25 cellular contexts compared by ENCODE assay signal in the genomic region with DNA sequence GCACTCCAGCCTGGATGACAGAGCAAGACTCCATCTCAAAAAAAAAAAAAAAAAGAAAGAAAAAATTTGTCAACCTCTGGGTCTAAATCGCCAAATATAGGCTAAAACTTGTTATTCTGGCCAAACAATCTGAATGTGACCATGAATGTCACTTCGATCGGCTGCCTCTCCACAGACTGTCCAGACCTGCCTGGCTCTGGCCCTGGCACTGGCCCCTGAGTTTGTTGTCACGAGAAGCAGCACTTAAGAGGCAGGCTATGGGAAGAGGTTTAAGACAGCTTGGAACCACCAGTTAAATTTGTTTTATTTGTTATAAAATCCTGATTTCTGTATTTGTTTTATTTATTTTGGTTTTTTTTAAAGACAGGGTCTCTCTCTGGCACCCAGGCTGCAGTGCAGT. TPM values are rescaled to one million over a fixed set of nuclear protein-coding genes. Genes with fewer than 3 reads are reported as not detected.
A peak's percentile ranks its signal among the peaks of the same experiment; 100 is the strongest.
DNase-seq lines count a peak whose midpoint lies in the region; ATAC-seq, FAIRE-seq and TF ChIP-seq lines count a peak whose summit lies in the region.
"Had no signal": no experiment of that assay in that cellular context is flagged by ENCODE, and none has a peak within 500 bp of the region (broad histone marks: within the 10 kb centered on the region; RNA-seq: fewer than 3 reads in every experiment).

No MANE protein-coding gene starts in this region.

- ATAC-seq in activated CD8-positive, alpha-beta T cell treated with anti-CD3 and anti-CD28 coated beads for 36 hours, result no peak
- ATAC-seq in activated CD8-positive, alpha-beta T cell treated with anti-CD3 and anti-CD28 coated beads, Interleukin-2, amount 10 ng/mL, durations not matched to agents 7 days and 5 days, result no peak
- ATAC-seq in heart right ventricle, result peak in 5 of 8 donors; percentile 39 to 66 (median 62)
- ATAC-seq in Right ventricle myocardium inferior, result no peak
- no peak for ATAC-seq in activated T-helper 17 cell treated with anti-CD3 and anti-CD28 coated beads, Interleukin-2, amount 50 U/mL, for 72 hours (replicated peaks)
- no peak; the same call in 2 of the 3 replicates for ATAC-seq in GM12878
- ATAC-seq in left lung, result no peak

- H3K4me3 ChIP-seq in heart right ventricle (no peak overlapping the region), GM12878 (no peak overlapping the region), left lung (no peak overlapping the region)
- H3K4me3 ChIP-seq: BLaER1 treated with 17β-estradiol and CSF1 and Interleukin-3, amounts not matched to agents 10 nM and 100 nM; MG63 had no signal

- H3K4me3 Mint-ChIP-seq in activated CD8-positive, alpha-beta T cell treated with anti-CD3 and anti-CD28 coated beads for 36 hours, result no peak overlapping the region
- H3K4me3 Mint-ChIP-seq in activated CD8-positive, alpha-beta T cell treated with anti-CD3 and anti-CD28 coated beads, Interleukin-2, amount 10 ng/mL, durations not matched to agents 7 days and 5 days, result no peak overlapping the region
- peak overlapping the region; percentile 64 for H3K4me3 Mint-ChIP-seq in activated T-helper 17 cell treated with anti-CD3 and anti-CD28 coated beads, Interleukin-2, amount 50 U/mL, for 72 hours
- H3K4me3 Mint-ChIP-seq: CD4-positive, alpha-beta T cell had no signal

- no peak for TF ChIP-seq EP300 in GM12878 (IDR thresholded peaks at IDR 0.05; ENCODE audit: borderline replicate concordance in 1 of 2, control insufficient read depth in 1 of 2, low read depth in 2 of 2, low read length in 2 of 2)

- 67 to 69% methylated on average over 4 of the region's 4 CpGs for WGBS in heart right ventricle, 2 donors
- WGBS in GM12878 (ENCODE audit: insufficient coverage, insufficient replicate concordance, low lambda C conversion rate, missing lambda C conversion rate), result 100% methylated on average over 4 of the region's 4 CpGs

- peaks cover 55% of the 10 kb centered on the region for H3K36me3 Mint-ChIP-seq in activated CD8-positive, alpha-beta T cell treated with anti-CD3 and anti-CD28 coated beads for 36 hours (ENCODE audit: low read depth)
- H3K36me3 Mint-ChIP-seq in activated CD8-positive, alpha-beta T cell treated with anti-CD3 and anti-CD28 coated beads, Interleukin-2, amount 10 ng/mL, durations not matched to agents 7 days and 5 days (ENCODE audit: low read depth), result peaks cover 47% of the 10 kb centered on the region
- peaks cover 96% of the 10 kb centered on the region for H3K36me3 Mint-ChIP-seq in activated T-helper 17 cell treated with anti-CD3 and anti-CD28 coated beads, Interleukin-2, amount 50 U/mL, for 72 hours (ENCODE audit: low read depth)

- intact Hi-C loops in activated CD8-positive, alpha-beta T cell treated with anti-CD3 and anti-CD28 coated beads for 36 hours (cut with micrococcal nuclease), result loop anchor here (5.0 kb wide), 1 partner anchor 311 kb away; no protein-coding TSS in a partner anchor
- intact Hi-C loops in heart right ventricle (cut with DNase I), result loop anchor here in 1 of 10 donors (10.0 kb wide), 1 partner anchor 328 kb away; a partner anchor contains a TSS
- intact Hi-C loops in Right ventricle myocardium inferior (cut with DNase I), result no loop called here
- intact Hi-C loops in GM12878 (cut with micrococcal nuclease; ENCODE audit: unreplicated experiment), result no loop called here
- intact Hi-C loops in left lung (cut with DNase I), result no loop called here

- CTCF ChIA-PET in activated CD8-positive, alpha-beta T cell treated with anti-CD3 and anti-CD28 coated beads for 36 hours (lab: Charles Lee), result interaction anchor here (1.0 to 3.8 kb wide), 4 partner anchors 8 to 18 kb away, joined by 3 to 21 read pairs (median 6); no protein-coding TSS in a partner anchor
- CTCF ChIA-PET in activated CD8-positive, alpha-beta T cell treated with anti-CD3 and anti-CD28 coated beads, Interleukin-2, amount 10 ng/mL, durations not matched to agents 7 days and 5 days (lab: Charles Lee), result interaction anchor here (0.8 to 1.3 kb wide), 4 partner anchors 12 to 332 kb away, joined by 3 to 4 read pairs (median 3); no protein-coding TSS in a partner anchor
- CTCF ChIA-PET in GM12878 (lab: Yijun Ruan, JAX), result interaction anchor here (1.0 to 3.7 kb wide), 2 partner anchors 9 to 18 kb away, joined by 3 to 36 read pairs; no protein-coding TSS in a partner anchor

- no peak overlapping the region for H3K9ac ChIP-seq in GM12878 (ENCODE audit: control insufficient read depth, insufficient read depth, low read length)
- H3K9ac ChIP-seq: BLaER1 treated with 17β-estradiol and CSF1 and Interleukin-3, amounts not matched to agents 10 nM and 100 nM had no signal

- FAIRE-seq in GM12878 (lab: Jason Lieb, UNC), result no peak
- FAIRE-seq: A204.1, D721Med, GM18507, H54 had no signal

- no peak for TF ChIP-seq RAD21 in GM12878 (IDR thresholded peaks at IDR 0.05; ENCODE audit: insufficient read depth, low read depth, low read length)

- DNase-seq in activated CD8-positive, alpha-beta T cell treated with anti-CD3 and anti-CD28 coated beads for 36 hours, result no peak
- no peak for DNase-seq in activated CD8-positive, alpha-beta T cell treated with anti-CD3 and anti-CD28 coated beads, Interleukin-2, amount 10 ng/mL, durations not matched to agents 7 days and 5 days
- peak in 1 of 2 donors; percentile 20 for DNase-seq in heart right ventricle
- no peak for DNase-seq in Right ventricle myocardium inferior (ENCODE audit: missing footprints)
- no peak for DNase-seq in GM12878 (ENCODE audit: low read depth, low spot score)
- DNase-seq in left lung, result no peak
- DNase-seq: AML-193; CD4-positive, alpha-beta T cell; IMR-90; KG1; MG63; NCI-H1048; NCI-H1417; NCI-H1694; NCI-H2029 treated with DMSO at 0.1 percent for 48 hours; NCI-H2227 treated with DMSO at 0.1 percent for 48 hours; NCI-H526 treated with DMSO at 0.1 percent for 48 hours; RPMI8226; SHP77 treated with DMSO at 0.1 percent for 48 hours had no signal

- H3K27me3 ChIP-seq in heart right ventricle, result no peaks in the 10 kb centered on the region
- H3K27me3 ChIP-seq in GM12878 (replicated peaks in 1 of 2; ENCODE audit: control insufficient read depth in 2 of 2, insufficient read depth in 2 of 2, low read length in 1 of 2), result no peaks in the 10 kb centered on the region
- no peaks in the 10 kb centered on the region for H3K27me3 ChIP-seq in left lung
- H3K27me3 ChIP-seq: BLaER1 treated with 17β-estradiol and CSF1 and Interleukin-3, amounts not matched to agents 10 nM and 100 nM; MG63 had no signal

- POLR2A ChIA-PET in activated CD8-positive, alpha-beta T cell treated with anti-CD3 and anti-CD28 coated beads for 36 hours (lab: Charles Lee), result interaction anchor here (2.0 to 3.5 kb wide), 3 partner anchors 10 to 15 kb away, joined by 6 to 15 read pairs (median 11); a partner anchor contains a TSS
- POLR2A ChIA-PET in activated CD8-positive, alpha-beta T cell treated with anti-CD3 and anti-CD28 coated beads, Interleukin-2, amount 10 ng/mL, durations not matched to agents 7 days and 5 days (lab: Charles Lee), result no interaction called here
- POLR2A ChIA-PET in GM12878 (lab: Charles Lee), result interaction anchor here (0.6 to 1.5 kb wide), 3 partner anchors 12 to 169 kb away, joined by 3 to 5 read pairs (median 5); no protein-coding TSS in a partner anchor

- TF ChIP-seq CTCF in activated CD8-positive, alpha-beta T cell treated with anti-CD3 and anti-CD28 coated beads for 36 hours (IDR thresholded peaks at IDR 0.05), result no peak
- TF ChIP-seq CTCF in heart right ventricle (IDR thresholded peaks at IDR 0.05) (no peak), GM12878 (IDR thresholded peaks at IDR 0.05 in 2 of 3, conservative IDR thresholded peaks at IDR 0.05 in 1 of 3; ENCODE audit: control insufficient read depth in 2 of 3, extremely low read depth in 1 of 3, insufficient read depth in 1 of 3, low read depth in 3 of 3, low read length in 3 of 3) (no peak), left lung (IDR thresholded peaks at IDR 0.05) (no peak)

- no peak for TF ChIP-seq POLR2A in GM12878 (IDR thresholded peaks at IDR 0.05; ENCODE audit: low read depth, low read length)

- in situ Hi-C loops in GM12878 (cut with MboI), result no loop called here

- H3K27ac ChIP-seq in heart right ventricle (peak overlapping the region in 3 of 10 donors; percentile 16 to 43 (median 43)), GM12878 (ENCODE audit: control insufficient read depth, insufficient read depth) (no peak overlapping the region), left lung (no peak overlapping the region)
- H3K27ac ChIP-seq: BLaER1 treated with 17β-estradiol and CSF1 and Interleukin-3, amounts not matched to agents 10 nM and 100 nM had no signal

- peak overlapping the region; percentile 21; the same call in 1 of the 2 replicates for H3K4me2 ChIP-seq in GM12878 (ENCODE audit: control insufficient read depth, insufficient read depth)
- H3K4me2 ChIP-seq: BLaER1 treated with 17β-estradiol and CSF1 and Interleukin-3, amounts not matched to agents 10 nM and 100 nM had no signal

- no peaks in the 10 kb centered on the region for H4K20me1 ChIP-seq in GM12878 (ENCODE audit: control insufficient read depth, insufficient read depth)

- RAD21 ChIA-PET in GM12878 (lab: Charles Lee; ENCODE audit: unreplicated experiment), result interaction anchor here (0.8 to 1.0 kb wide), 2 partner anchors 10 to 19 kb away, joined by 3 read pairs; no protein-coding TSS in a partner anchor

- H2AFZ ChIP-seq in GM12878 (ENCODE audit: control insufficient read depth, low read depth, low read length), result no peak overlapping the region

- peak overlapping the region; percentile 83 for H3K27ac Mint-ChIP-seq in activated CD8-positive, alpha-beta T cell treated with anti-CD3 and anti-CD28 coated beads for 36 hours
- no peak overlapping the region for H3K27ac Mint-ChIP-seq in activated CD8-positive, alpha-beta T cell treated with anti-CD3 and anti-CD28 coated beads, Interleukin-2, amount 10 ng/mL, durations not matched to agents 7 days and 5 days
- H3K27ac Mint-ChIP-seq in activated T-helper 17 cell treated with anti-CD3 and anti-CD28 coated beads, Interleukin-2, amount 50 U/mL, for 72 hours, result no peak overlapping the region

- H3K9me3 ChIP-seq in heart right ventricle, result no peaks in the 10 kb centered on the region
- no peaks in the 10 kb centered on the region; the same call in 2 of the 3 replicates for H3K9me3 ChIP-seq in GM12878 (replicated peaks; ENCODE audit: control insufficient read depth, insufficient read depth, low read length)
- no peaks in the 10 kb centered on the region for H3K9me3 ChIP-seq in left lung
- H3K9me3 ChIP-seq: BLaER1 treated with 17β-estradiol and CSF1 and Interleukin-3, amounts not matched to agents 10 nM and 100 nM; MG63 had no signal

- H3K9me3 Mint-ChIP-seq in activated CD8-positive, alpha-beta T cell treated with anti-CD3 and anti-CD28 coated beads for 36 hours, result no peaks in the 10 kb centered on the region
- H3K9me3 Mint-ChIP-seq in activated CD8-positive, alpha-beta T cell treated with anti-CD3 and anti-CD28 coated beads, Interleukin-2, amount 10 ng/mL, durations not matched to agents 7 days and 5 days (ENCODE audit: insufficient read depth), result no peaks in the 10 kb centered on the region
- H3K9me3 Mint-ChIP-seq in activated T-helper 17 cell treated with anti-CD3 and anti-CD28 coated beads, Interleukin-2, amount 50 U/mL, for 72 hours, result no peaks in the 10 kb centered on the region
- H3K9me3 Mint-ChIP-seq: CD4-positive, alpha-beta T cell had no signal

- no peaks in the 10 kb centered on the region for H3K27me3 Mint-ChIP-seq in activated CD8-positive, alpha-beta T cell treated with anti-CD3 and anti-CD28 coated beads for 36 hours
- no peaks in the 10 kb centered on the region for H3K27me3 Mint-ChIP-seq in activated CD8-positive, alpha-beta T cell treated with anti-CD3 and anti-CD28 coated beads, Interleukin-2, amount 10 ng/mL, durations not matched to agents 7 days and 5 days (ENCODE audit: low read depth)
- no peaks in the 10 kb centered on the region for H3K27me3 Mint-ChIP-seq in activated T-helper 17 cell treated with anti-CD3 and anti-CD28 coated beads, Interleukin-2, amount 50 U/mL, for 72 hours
- H3K27me3 Mint-ChIP-seq: CD4-positive, alpha-beta T cell had no signal

- SMC1A ChIA-PET in GM12878 (lab: Charles Lee; ENCODE audit: uncharacterized antibody, unreplicated experiment), result interaction anchor here (1.2 to 1.5 kb wide), 5 partner anchors 10 to 330 kb away, joined by 3 to 8 read pairs (median 5); a partner anchor contains a TSS

- H3K79me2 ChIP-seq in GM12878 (ENCODE audit: control insufficient read depth, insufficient read depth, low read length), result no peaks in the 10 kb centered on the region; the same call in 1 of the 2 replicates

- BruUV-seq in GM12878 (replicated peaks; lab: Mats Ljungman, UMichigan), result no TSS peak

- H3K4me1 ChIP-seq in heart right ventricle (peaks cover 0 to 32% (median 3%) of the 10 kb centered on the region in 9 donors), GM12878 (ENCODE audit: control insufficient read depth, insufficient read depth, low read length) (peaks cover 4% of the 10 kb centered on the region), left lung (peaks cover 0 to 4% of the 10 kb centered on the region in 2 donors)

- peaks cover 44% of the 10 kb centered on the region for H3K4me1 Mint-ChIP-seq in activated CD8-positive, alpha-beta T cell treated with anti-CD3 and anti-CD28 coated beads for 36 hours (ENCODE audit: low read depth)
- peaks cover 4% of the 10 kb centered on the region for H3K4me1 Mint-ChIP-seq in activated CD8-positive, alpha-beta T cell treated with anti-CD3 and anti-CD28 coated beads, Interleukin-2, amount 10 ng/mL, durations not matched to agents 7 days and 5 days (ENCODE audit: low read depth)
- peaks cover 26% of the 10 kb centered on the region for H3K4me1 Mint-ChIP-seq in activated T-helper 17 cell treated with anti-CD3 and anti-CD28 coated beads, Interleukin-2, amount 50 U/mL, for 72 hours

- H3K36me3 ChIP-seq in heart right ventricle (peaks cover 0 to 100% (median 40%) of the 10 kb centered on the region in 9 donors), GM12878 (ENCODE audit: control insufficient read depth in 2 of 2, insufficient read depth in 2 of 2, low read length in 1 of 2) (peaks cover 5 to 29% of the 10 kb centered on the region in 2 experiments; a peak in 3 of 4 replicates), left lung (peaks cover 0 to 96% of the 10 kb centered on the region in 2 donors)

RNA-seq across cellular contexts. Expression of a gene that starts 14.5 kb away (rescaled TPM):
- 10 to 100 TPM; 26.2 to 27.9 TPM for total RNA-seq in activated CD8-positive, alpha-beta T cell treated with anti-CD3 and anti-CD28 coated beads for 36 hours
- 10 to 100 TPM; 44.6 to 45.0 TPM for total RNA-seq in activated CD8-positive, alpha-beta T cell treated with anti-CD3 and anti-CD28 coated beads, Interleukin-2, amount 10 ng/mL, durations not matched to agents 7 days and 5 days
- total RNA-seq in heart right ventricle (100 to 1,000 TPM in 4 of 10 donors, 10 to 100 TPM in 6; 89.8 to 125 (median 98.2) TPM), Right ventricle myocardium inferior (97.3 TPM), GM12878 (2014; rRNA removed) (66.7 and 83.7 TPM in 2 replicates), GM12878 (2014; rRNA removed; fragmentation: Illumina TruSeq; extraction: Trizol) (40.4 and 41.5 TPM in 2 replicates), GM12878 (2021) (56.8 and 59.0 TPM in 2 replicates), left lung (100 to 1,000 TPM; 107 to 129 TPM)
- polyA plus RNA-seq in heart right ventricle (10 to 100 TPM; 52.2 to 83.1 TPM), GM12878 (2011; rRNA removed) (71.0 and 82.6 TPM in 2 replicates), GM12878 (2014; fragmentation: Illumina TruSeq; extraction: Trizol) (44.1 and 59.0 TPM in 2 replicates), GM12878 (2014; fragmentation: Nextera tagmentation; extraction: Ambion mirVana) (10 to 100 TPM; 30.0 to 33.6 TPM), GM12878 (2014; rRNA removed) (46.0 and 46.3 TPM in 2 replicates), GM12878 (2016; fragmentation: Nextera tagmentation; extraction: Ambion mirVana) (10 to 100 TPM; 18.3 to 19.4 TPM)
- 10 to 100 TPM; 59.5 to 76.7 TPM for total RNA-seq in activated T-helper 17 cell treated with anti-CD3 and anti-CD28 coated beads, Interleukin-2, amount 50 U/mL, for 72 hours
- 29.8 and 34.6 TPM in 2 replicates for total RNA-seq in GM12878 (2013; cell fraction: nucleolus; rRNA removed)
- polyA plus RNA-seq in GM12878 (2011; ENCODE audit: low read depth), result 27.2 TPM
- polyA plus RNA-seq in GM12878 (2011; cell fraction: cytosol; rRNA removed), result 111 and 139 TPM in 2 replicates
- polyA plus RNA-seq in GM12878 (2011; cell fraction: nucleus; rRNA removed), result 40.2 and 48.5 TPM in 2 replicates
- polyA plus RNA-seq in GM12878 (2012), result 31.8 and 33.7 TPM in 2 replicates
- polyA minus RNA-seq in GM12878 (2011; rRNA and poly(A)+ RNA removed), result 222 and 231 TPM in 2 replicates
- polyA minus RNA-seq in GM12878 (2011; cell fraction: cytosol; rRNA and poly(A)+ RNA removed), result 60.9 and 67.1 TPM in 2 replicates
- 26.7 and 39.5 TPM in 2 replicates for polyA minus RNA-seq in GM12878 (2011; cell fraction: nucleus; rRNA and poly(A)+ RNA removed)

RNA-seq across cellular contexts. Expression of a gene that starts 29.9 kb away (rescaled TPM):
- total RNA-seq in activated CD8-positive, alpha-beta T cell treated with anti-CD3 and anti-CD28 coated beads for 36 hours, result 10 to 100 TPM; 59.8 to 65.6 TPM
- total RNA-seq in activated CD8-positive, alpha-beta T cell treated with anti-CD3 and anti-CD28 coated beads, Interleukin-2, amount 10 ng/mL, durations not matched to agents 7 days and 5 days, result 10 to 100 TPM; 52.5 to 57.6 TPM
- total RNA-seq in heart right ventricle (1 to 10 TPM; 2.8 to 6.2 (median 4.1) TPM), Right ventricle myocardium inferior (4.4 TPM), GM12878 (2014; rRNA removed) (51.1 and 55.0 TPM in 2 replicates), GM12878 (2014; rRNA removed; fragmentation: Illumina TruSeq; extraction: Trizol) (49.8 and 53.0 TPM in 2 replicates), GM12878 (2021) (29.3 and 30.9 TPM in 2 replicates), left lung (10 to 100 TPM; 12.1 to 14.1 TPM)
- polyA plus RNA-seq in heart right ventricle (1 to 10 TPM; 2.4 to 5.3 TPM), GM12878 (2011; rRNA removed) (69.0 and 83.9 TPM in 2 replicates), GM12878 (2014; fragmentation: Illumina TruSeq; extraction: Trizol) (50.9 and 52.9 TPM in 2 replicates), GM12878 (2014; fragmentation: Nextera tagmentation; extraction: Ambion mirVana) (10 to 100 TPM; 47.3 to 73.3 TPM), GM12878 (2014; rRNA removed) (51.3 and 54.1 TPM in 2 replicates), GM12878 (2016; fragmentation: Nextera tagmentation; extraction: Ambion mirVana) (10 to 100 TPM; 66.3 to 70.0 TPM)
- 10 to 100 TPM; 53.7 to 64.4 TPM for total RNA-seq in activated T-helper 17 cell treated with anti-CD3 and anti-CD28 coated beads, Interleukin-2, amount 50 U/mL, for 72 hours
- total RNA-seq in GM12878 (2013; cell fraction: nucleolus; rRNA removed), result 40.9 and 42.7 TPM in 2 replicates
- polyA plus RNA-seq in GM12878 (2011; ENCODE audit: low read depth), result 20.2 TPM
- 67.2 and 69.2 TPM in 2 replicates for polyA plus RNA-seq in GM12878 (2011; cell fraction: cytosol; rRNA removed)
- polyA plus RNA-seq in GM12878 (2011; cell fraction: nucleus; rRNA removed), result 99.3 and 113 TPM in 2 replicates
- polyA plus RNA-seq in GM12878 (2012), result 22.2 and 26.8 TPM in 2 replicates
- polyA minus RNA-seq in GM12878 (2011; rRNA and poly(A)+ RNA removed), result 66.0 and 71.2 TPM in 2 replicates
- polyA minus RNA-seq in GM12878 (2011; cell fraction: cytosol; rRNA and poly(A)+ RNA removed), result 22.3 and 32.1 TPM in 2 replicates
- polyA minus RNA-seq in GM12878 (2011; cell fraction: nucleus; rRNA and poly(A)+ RNA removed), result 24.7 and 36.0 TPM in 2 replicates

RNA-seq across cellular contexts. Expression of a gene that starts 57.4 kb away (rescaled TPM):
- total RNA-seq in activated CD8-positive, alpha-beta T cell treated with anti-CD3 and anti-CD28 coated beads for 36 hours, result 1 to 10 TPM; 4.2 to 5.3 TPM
- 1 to 10 TPM; 7.5 to 8.2 TPM for total RNA-seq in activated CD8-positive, alpha-beta T cell treated with anti-CD3 and anti-CD28 coated beads, Interleukin-2, amount 10 ng/mL, durations not matched to agents 7 days and 5 days
- total RNA-seq in heart right ventricle, result 10 to 100 TPM in 6 of 10 donors, 1 to 10 TPM in 4; 9.2 to 13.7 (median 10.3) TPM
- 10 to 100 TPM in 1 of 2 donors, 1 to 10 TPM in 1; 5.3 to 23.6 TPM for polyA plus RNA-seq in heart right ventricle
- 12.4 TPM for total RNA-seq in Right ventricle myocardium inferior
- total RNA-seq in activated T-helper 17 cell treated with anti-CD3 and anti-CD28 coated beads, Interleukin-2, amount 50 U/mL, for 72 hours, result 1 to 10 TPM; 5.9 to 9.6 TPM
- total RNA-seq in GM12878 (2013; cell fraction: nucleolus; rRNA removed), result 5.7 and 11.5 TPM in 2 replicates
- total RNA-seq in GM12878 (2014; rRNA removed), result 6.7 and 8.3 TPM in 2 replicates
- 4.5 and 5.3 TPM in 2 replicates for total RNA-seq in GM12878 (2014; rRNA removed; fragmentation: Illumina TruSeq; extraction: Trizol)
- 3.2 and 5.6 TPM in 2 replicates for total RNA-seq in GM12878 (2021)
- 0.88 TPM for polyA plus RNA-seq in GM12878 (2011; ENCODE audit: low read depth)
- polyA plus RNA-seq in GM12878 (2011; rRNA removed), result 3.4 TPM in 2 replicates
- 5.7 and 11.7 TPM in 2 replicates for polyA plus RNA-seq in GM12878 (2011; cell fraction: cytosol; rRNA removed)
- 3.0 and 5.6 TPM in 2 replicates for polyA plus RNA-seq in GM12878 (2011; cell fraction: nucleus; rRNA removed)
- polyA plus RNA-seq in GM12878 (2012), result 2.0 and 2.9 TPM in 2 replicates
- polyA plus RNA-seq in GM12878 (2014; fragmentation: Illumina TruSeq; extraction: Trizol), result 5.9 TPM in 1 of 2 replicates, not detected in the other
- 1 to 10 TPM; 4.5 to 6.8 TPM for polyA plus RNA-seq in GM12878 (2014; fragmentation: Nextera tagmentation; extraction: Ambion mirVana)
- polyA plus RNA-seq in GM12878 (2014; rRNA removed), result 5.3 and 7.2 TPM in 2 replicates
- polyA plus RNA-seq in GM12878 (2016; fragmentation: Nextera tagmentation; extraction: Ambion mirVana), result 10 to 100 TPM in 1 of 2 experiments, 1 to 10 TPM in 1; 5.0 to 10.2 TPM
- 3.6 and 5.4 TPM in 2 replicates for polyA minus RNA-seq in GM12878 (2011; rRNA and poly(A)+ RNA removed)
- polyA minus RNA-seq in GM12878 (2011; cell fraction: cytosol; rRNA and poly(A)+ RNA removed), result 0.31 and 2.4 TPM in 2 replicates
- 2.5 TPM in 2 replicates for polyA minus RNA-seq in GM12878 (2011; cell fraction: nucleus; rRNA and poly(A)+ RNA removed)
- 10 to 100 TPM; 32.4 to 39.2 TPM for total RNA-seq in left lung

Comparison
In these comparisons a context has a peak if more than half of its experiments do, and no peak if none do; other contexts are left out.
1. ATAC-seq: peak in heart right ventricle (5 of 8); none in activated CD8-positive, alpha-beta T cell treated with anti-CD3 and anti-CD28 coated beads for 36 hours (single experiment), activated CD8-positive, alpha-beta T cell treated with anti-CD3 and anti-CD28 coated beads, Interleukin-2, amount 10 ng/mL, durations not matched to agents 7 days and 5 days (single experiment), Right ventricle myocardium inferior (single experiment), activated T-helper 17 cell treated with anti-CD3 and anti-CD28 coated beads, Interleukin-2, amount 50 U/mL, for 72 hours (single experiment), GM12878 (single experiment) and left lung (single experiment).